Comparison of ENCODE assay signal across 26 cellular contexts in the genomic region with DNA sequence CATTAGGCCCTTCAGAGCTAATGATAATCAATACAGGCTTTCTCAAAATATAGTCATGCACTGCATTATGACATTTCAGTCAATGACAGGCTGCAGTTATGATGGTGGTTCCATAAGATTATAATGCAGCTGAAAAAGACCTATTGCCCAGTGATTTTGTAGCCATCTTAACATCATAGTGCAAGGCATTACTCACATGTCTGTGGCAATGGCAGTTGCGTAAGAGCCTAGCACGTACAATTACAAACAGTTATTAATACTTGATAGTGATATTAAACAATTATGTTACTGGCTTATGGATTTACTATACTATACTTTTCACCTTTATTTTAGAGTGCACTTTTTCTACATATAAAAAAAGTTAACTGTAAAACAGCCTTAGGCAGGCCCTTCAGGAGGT.
"Had no signal": no experiment of that assay in that cellular context is flagged by ENCODE, and none has a peak within 500 bp of the region (broad histone marks: within the 10 kb centered on the region; RNA-seq: fewer than 3 reads in every experiment).

No MANE protein-coding gene starts in this region.

- H3K9me3 ChIP-seq: body of pancreas, gastrocnemius medialis, heart left ventricle had no signal

- H3K27ac ChIP-seq: body of pancreas, foreskin keratinocyte, gastrocnemius medialis, heart left ventricle, WERI-Rb-1 had no signal

- H3K4me1 ChIP-seq: body of pancreas, foreskin keratinocyte, gastrocnemius medialis, heart left ventricle had no signal

- H3K36me3 ChIP-seq: gastrocnemius medialis, heart left ventricle, WERI-Rb-1 had no signal

- DNase-seq: activated B cell treated with CpG ODN at 0.5 μM for 24 hours; activated CD4-positive, alpha-beta T cell treated with anti-CD3 and anti-CD28 coated beads for 48 hours; activated CD4-positive, alpha-beta T cell treated with anti-CD3 and anti-CD28 coated beads, Interleukin-2, amount 50 U/mL, for 1 hour; activated CD4-positive, alpha-beta T cell treated with anti-CD3 and anti-CD28 coated beads, Interleukin-2, amount 50 U/mL, for 48 hours; activated CD8-positive, alpha-beta memory T cell treated with anti-CD3 and anti-CD28 coated beads for 24 hours; activated CD8-positive, alpha-beta T cell treated with anti-CD3 and anti-CD28 coated beads for 36 hours; activated effector memory CD4-positive, alpha-beta T cell treated with Interleukin-2 at 50 U/mL for 16 hours; activated gamma-delta T cell treated with Interleukin-2 at 50 U/mL for 16 hours; activated naive CD4-positive, alpha-beta T cell treated with anti-CD3 and anti-CD28 coated beads, Interleukin-2, amount 50 U/mL, for 16 hours; activated naive CD4-positive, alpha-beta T cell treated with Interleukin-2 at 50 U/mL for 16 hours; activated T-cell treated with anti-CD3 and anti-CD28 coated beads, Interleukin-2, amount 50 U/mL, for 4 hours; amygdala; aorta; body of pancreas; caudate nucleus; cortex of kidney; dermis blood vessel endothelial cell; effector CD8-positive, alpha-beta T cell; foreskin keratinocyte; gastrocnemius medialis; glutamatergic neuron; T-helper 1 cell; T-helper 17 cell; T1000; WERI-Rb-1 had no signal

- H3K27me3 ChIP-seq: body of pancreas, foreskin keratinocyte, gastrocnemius medialis, heart left ventricle had no signal

- H3K4me3 ChIP-seq: body of pancreas, gastrocnemius medialis, heart left ventricle had no signal
